Comparison of ENCODE assay signal across 28 cellular contexts in genomic region chr11:110960167-110960566, GRCh38.
"Had no signal": no experiment of that assay in that cellular context is flagged by ENCODE, and none has a peak within 500 bp of the region (broad histone marks: within the 10 kb centered on the region; RNA-seq: fewer than 3 reads in every experiment).

No MANE protein-coding gene starts in this region.

- DNase-seq: naive thymus-derived CD4-positive, alpha-beta T cell; natural killer cell; occipital lobe; ovary; posterior cingulate gyrus; psoas muscle; right cardiac atrium; spleen; stimulated activated CD4-positive, alpha-beta T cell treated with anti-CD3 and anti-CD28 coated beads, Interleukin-12 subunit alpha, Interleukin-12 subunit beta, amount 100 ng/mL, for 4 hours; stimulated activated CD4-positive, alpha-beta T cell treated with anti-CD3 and anti-CD28 coated beads, Interleukin-1b, Interleukin-23, amount 100 ng/mL, for 48 hours; stimulated activated CD4-positive, alpha-beta T cell treated with anti-CD3 and anti-CD28 coated beads, Interleukin-4, amount 100 ng/mL, for 1 hour; stimulated activated CD4-positive, alpha-beta T cell treated with anti-CD3 and anti-CD28 coated beads, Interleukin-4, amount 100 ng/mL, for 4 hours; stimulated activated CD8-positive, alpha-beta memory T cell treated with anti-CD3 and anti-CD28 coated beads, Interleukin-4, amount 100 ng/mL, for 48 hours; stimulated activated naive CD4-positive, alpha-beta T cell; stimulated activated naive CD8-positive, alpha-beta T cell treated with anti-CD3 and anti-CD28 coated beads, Interleukin-15, amount 100 ng/mL, for 72 hours; stimulated activated naive CD8-positive, alpha-beta T cell treated with anti-CD3 and anti-CD28 coated beads, Interleukin-15, Interleukin-2, amounts not matched to agents 100 U/mL and 50 U/mL, for 24 hours; substantia nigra; testis; tibial artery; transverse colon; upper lobe of right lung had no signal

- H3K27ac ChIP-seq: neural progenitor cell, ovary, parathyroid adenoma, psoas muscle, skin epidermis, spleen, suprapubic skin, testis, tibial artery, transverse colon, upper lobe of right lung had no signal

- H3K9me3 ChIP-seq: ovary, psoas muscle, spleen, suprapubic skin, testis, tibial artery, transverse colon, upper lobe of right lung had no signal

- H3K27me3 ChIP-seq: neural progenitor cell, ovary, spleen, suprapubic skin, testis, tibial artery, transverse colon, upper lobe of right lung had no signal

- H3K9ac ChIP-seq: neural progenitor cell, parathyroid adenoma had no signal

- H3K36me3 ChIP-seq: neural progenitor cell, ovary, spleen, suprapubic skin, tibial artery, transverse colon, upper lobe of right lung had no signal

- ATAC-seq: naive thymus-derived CD4-positive, alpha-beta T cell; natural killer cell; psoas muscle; right cardiac atrium; sciatic nerve; stimulated activated memory B cell treated with anti-CD40 and anti-IgM and Interleukin-4, amounts not matched to agents 10 μg/mL and 1 μg/mL and 100 μg/mL, for 72 hours; stimulated activated naive CD8-positive, alpha-beta T cell treated with anti-CD3 and anti-CD28 coated beads, Interleukin-15, amount 100 ng/mL, for 72 hours; stimulated activated naive CD8-positive, alpha-beta T cell treated with anti-CD3 and anti-CD28 coated beads, Interleukin-15, Interleukin-2, amounts not matched to agents 100 U/mL and 50 U/mL, for 24 hours; upper lobe of right lung had no signal

- H3K4me3 ChIP-seq: neural progenitor cell, ovary, psoas muscle, skin epidermis, smooth muscle cell, spleen, suprapubic skin, testis, tibial artery, transverse colon, upper lobe of right lung had no signal

- H3K4me1 ChIP-seq: neural progenitor cell, parathyroid adenoma, psoas muscle, spleen, suprapubic skin, tibial artery, upper lobe of right lung had no signal
